ENCODE assay signal across 15 cellular contexts in the genomic region with DNA sequence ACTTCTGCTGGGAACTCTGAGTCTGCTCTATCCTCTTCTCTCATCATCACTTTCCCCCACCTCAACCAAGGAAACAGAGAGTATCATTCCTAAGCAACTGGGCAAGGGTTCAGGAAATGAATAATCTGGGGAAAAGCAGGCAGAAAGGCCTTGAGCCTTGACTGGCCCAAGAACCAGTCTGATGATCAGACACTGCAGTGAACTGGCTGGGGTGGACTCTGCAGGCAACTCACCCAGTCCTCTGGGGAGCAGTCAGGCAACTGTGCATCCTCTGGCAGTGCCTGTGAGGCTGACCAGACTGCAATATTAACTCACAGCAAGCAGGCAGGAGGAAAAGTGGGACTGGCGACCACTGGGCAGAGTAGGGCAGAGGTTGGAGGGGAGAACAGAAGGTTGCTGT. TPM values are rescaled to one million over a fixed set of nuclear protein-coding genes. Genes with fewer than 3 reads are reported as not detected.
DNase-seq lines count a peak whose midpoint lies in the region; FAIRE-seq and TF ChIP-seq lines count a peak whose summit lies in the region.
"Had no signal": no experiment of that assay in that cellular context is flagged by ENCODE, and none has a peak within 500 bp of the region (broad histone marks: within the 10 kb centered on the region; RNA-seq: fewer than 3 reads in every experiment).

No MANE protein-coding gene starts in this region.

- H3K4ac ChIP-seq in mesenchymal stem cell (ENCODE audit: low read depth in 1 of 2, low read length in 2 of 2) (no peak overlapping the region), trophoblast cell (ENCODE audit: low read depth, low read length) (no peak overlapping the region), mesendoderm (ENCODE audit: low read depth, low read length) (no peak overlapping the region)

- H3K4me3 ChIP-seq in astrocyte (ENCODE audit: insufficient read depth, low read depth, low read length) (no peak overlapping the region), mesenchymal stem cell (ENCODE audit: insufficient read depth in 1 of 2, low read depth in 1 of 2, low read length in 2 of 2) (peak overlapping the region in 1 of 2 experiments; percentile 84), trophoblast cell (ENCODE audit: low read depth, low read length) (no peak overlapping the region), mesendoderm (ENCODE audit: low read length) (no peak overlapping the region)

- H3K23ac ChIP-seq in mesenchymal stem cell (ENCODE audit: low read length in 2 of 2) (no peak overlapping the region), trophoblast cell (ENCODE audit: low read length) (no peak overlapping the region), mesendoderm (ENCODE audit: low read length) (no peak overlapping the region)

- H3K27ac ChIP-seq in astrocyte (ENCODE audit: low read depth, low read length) (no peak overlapping the region), mesenchymal stem cell (ENCODE audit: low read length, poor library complexity, severe bottlenecking) (no peak overlapping the region), trophoblast cell (ENCODE audit: low read depth, low read length) (no peak overlapping the region), mesendoderm (ENCODE audit: low read depth, low read length) (no peak overlapping the region)
- H3K27ac ChIP-seq: C4-2B had no signal

- H3K4me2 ChIP-seq in astrocyte (ENCODE audit: low read length) (peak overlapping the region; percentile 90), mesenchymal stem cell (ENCODE audit: low read length, poor library complexity, severe bottlenecking) (no peak overlapping the region), trophoblast cell (ENCODE audit: low read length) (no peak overlapping the region), mesendoderm (ENCODE audit: low read length) (no peak overlapping the region)

- H3K14ac ChIP-seq in mesenchymal stem cell (ENCODE audit: low read length in 2 of 2) (no peak overlapping the region), trophoblast cell (ENCODE audit: low read length) (no peak overlapping the region)

- H3K27ac Mint-ChIP-seq in astrocyte (ENCODE audit: unreplicated experiment): no peak overlapping the region
- H3K27ac Mint-ChIP-seq: dendritic cell treated with granulocyte-macrophage colony-stimulating factor and Interleukin-4, amounts not matched to agents 40 ng/mL and 50 ng/mL, for 4 days had no signal

- H2AK5ac ChIP-seq in mesenchymal stem cell (ENCODE audit: low read length, severe bottlenecking): no peak overlapping the region
- H2AK5ac ChIP-seq in trophoblast cell (ENCODE audit: low read length): no peak overlapping the region
- no peak overlapping the region for H2AK5ac ChIP-seq in mesendoderm (ENCODE audit: low read length)

- H2BK15ac ChIP-seq in mesenchymal stem cell (ENCODE audit: low read depth, poor library complexity, severe bottlenecking) (no peak overlapping the region), mesendoderm (replicated peaks; ENCODE audit: low read depth) (no peak overlapping the region)

- H2BK5ac ChIP-seq in mesenchymal stem cell (ENCODE audit: low read depth, low read length, poor library complexity, severe bottlenecking): no peak overlapping the region
- no peak overlapping the region for H2BK5ac ChIP-seq in trophoblast cell (ENCODE audit: low read depth, low read length, poor library complexity)
- no peak overlapping the region for H2BK5ac ChIP-seq in mesendoderm (ENCODE audit: low read length)

- H3K9me3 ChIP-seq in astrocyte (ENCODE audit: insufficient read depth, low read depth, low read length) (no peaks in the 10 kb centered on the region), mesenchymal stem cell (ENCODE audit: control insufficient read depth, low read length) (no peaks in the 10 kb centered on the region), trophoblast cell (ENCODE audit: insufficient read depth, low read depth, low read length) (no peaks in the 10 kb centered on the region)

- WGBS in mesenchymal stem cell: 76% methylated on average over 1 of the region's 1 CpG
- WGBS in trophoblast cell (ENCODE audit: extremely low coverage, insufficient coverage, insufficient read length): no CpG with 5 or more reads among the region's 1 CpG
- no CpG with 5 or more reads among the region's 1 CpG for WGBS in mesendoderm (ENCODE audit: extremely low coverage, insufficient coverage, low lambda C conversion rate)

- H3K9me3 Mint-ChIP-seq in astrocyte (ENCODE audit: unreplicated experiment): no peaks in the 10 kb centered on the region
- H3K9me3 Mint-ChIP-seq: dendritic cell treated with granulocyte-macrophage colony-stimulating factor and Interleukin-4, amounts not matched to agents 40 ng/mL and 50 ng/mL, for 4 days had no signal

- no peak overlapping the region for H4K91ac ChIP-seq in mesenchymal stem cell (ENCODE audit: low read length)
- no peak overlapping the region for H4K91ac ChIP-seq in trophoblast cell (ENCODE audit: low read depth, low read length)

- no peak overlapping the region for H2BK120ac ChIP-seq in mesenchymal stem cell (ENCODE audit: low read depth, low read length)
- no peak overlapping the region for H2BK120ac ChIP-seq in trophoblast cell (ENCODE audit: insufficient read depth, low read length, poor library complexity)
- no peak overlapping the region for H2BK120ac ChIP-seq in mesendoderm (ENCODE audit: low read depth, low read length)

- no peaks in the 10 kb centered on the region for H3K36me3 Mint-ChIP-seq in astrocyte (ENCODE audit: low read depth, unreplicated experiment)

- H3K4me1 ChIP-seq in astrocyte (ENCODE audit: insufficient read depth, low read length): peaks cover 9% of the 10 kb centered on the region
- H3K4me1 ChIP-seq in mesenchymal stem cell (ENCODE audit: control insufficient read depth, insufficient read depth, low read depth, low read length): peaks cover 21% of the 10 kb centered on the region
- peaks cover 2 to 5% of the 10 kb centered on the region in 2 experiments for H3K4me1 ChIP-seq in trophoblast cell (ENCODE audit: control insufficient read depth in 1 of 2, insufficient read depth in 2 of 2, low read length in 2 of 2)
- no peaks in the 10 kb centered on the region for H3K4me1 ChIP-seq in mesendoderm (ENCODE audit: control insufficient read depth, low read depth, low read length)

- H3K79me1 ChIP-seq in mesenchymal stem cell (replicated peaks; ENCODE audit: low read length, poor library complexity, severe bottlenecking) (peaks cover under 1% of the 10 kb centered on the region), trophoblast cell (ENCODE audit: low read length) (peaks cover 2% of the 10 kb centered on the region), mesendoderm (ENCODE audit: low read length) (no peaks in the 10 kb centered on the region)

- H3K18ac ChIP-seq in mesenchymal stem cell (ENCODE audit: low read depth in 1 of 2, low read length in 2 of 2) (no peak overlapping the region), trophoblast cell (ENCODE audit: low read length) (no peak overlapping the region), mesendoderm (ENCODE audit: low read length) (no peak overlapping the region)

- H2BK12ac ChIP-seq in mesenchymal stem cell (ENCODE audit: low read length in 2 of 2) (no peak overlapping the region), trophoblast cell (ENCODE audit: low read length) (no peak overlapping the region)

- H3K56ac ChIP-seq in mesendoderm (ENCODE audit: low read length): no peak overlapping the region

- H3K79me2 ChIP-seq in astrocyte (ENCODE audit: insufficient read depth, low read length) (no peaks in the 10 kb centered on the region), trophoblast cell (ENCODE audit: control insufficient read depth, insufficient read depth, low read length, poor library complexity) (no peaks in the 10 kb centered on the region), mesendoderm (ENCODE audit: control insufficient read depth, insufficient read depth, low read length) (no peaks in the 10 kb centered on the region)

- DNase-seq in AG08396 (ENCODE audit: low spot score) (peak; percentile 49), GM12892 (ENCODE audit: insufficient read length) (no peak), astrocyte (ENCODE audit: low read depth) (peak; percentile 20), mesenchymal stem cell (no peak), Kasumi-1 (lab: John Stamatoyannopoulos, UW) (no peak), GF-D8 (lab: John Stamatoyannopoulos, UW) (no peak), trophoblast cell (no peak), mesendoderm (no peak)
- DNase-seq: activated CD8-positive, alpha-beta memory T cell treated with anti-CD3 and anti-CD28 coated beads, Interleukin-2, amount 50 U/mL, for 48 hours; NCI-H1417 treated with DMSO at 0.1 percent for 48 hours; small intestine; stimulated activated CD8-positive, alpha-beta memory T cell treated with anti-CD3 and anti-CD28 coated beads, Interleukin-4, amount 100 ng/mL, for 48 hours had no signal

- peaks cover 26% of the 10 kb centered on the region for H3K27me3 Mint-ChIP-seq in astrocyte (ENCODE audit: low read depth, unreplicated experiment)

- H2AFZ ChIP-seq in astrocyte (ENCODE audit: low read depth, low read length) (no peak overlapping the region), mesenchymal stem cell (ENCODE audit: low read depth, low read length) (no peak overlapping the region), trophoblast cell (ENCODE audit: insufficient read depth, low read length, poor library complexity) (no peak overlapping the region)

- no peak overlapping the region for H4K12ac ChIP-seq in trophoblast cell (ENCODE audit: low read depth, low read length)

- peak overlapping the region; percentile 80 for H3K4me3 Mint-ChIP-seq in astrocyte (ENCODE audit: unreplicated experiment)

- H4K5ac ChIP-seq in mesendoderm (ENCODE audit: low read length): no peak overlapping the region

- no peak for TF ChIP-seq POLR2A in GM12892 (IDR thresholded peaks at IDR 0.05; ENCODE audit: low read depth, low read length)

- H4K20me1 ChIP-seq in astrocyte (ENCODE audit: insufficient read depth, low read length): no peaks in the 10 kb centered on the region

- H4K8ac ChIP-seq in mesenchymal stem cell (ENCODE audit: low read length) (peak overlapping the region; percentile 45), trophoblast cell (ENCODE audit: low read depth, low read length) (no peak overlapping the region), mesendoderm (ENCODE audit: low read depth, low read length) (no peak overlapping the region)

- peaks cover 4% of the 10 kb centered on the region for H3K27me3 ChIP-seq in astrocyte (ENCODE audit: insufficient read depth, low read length)
- no peaks in the 10 kb centered on the region for H3K27me3 ChIP-seq in mesenchymal stem cell (ENCODE audit: control insufficient read depth in 1 of 2, insufficient read depth in 1 of 2, low read length in 2 of 2)
- peaks cover 8% of the 10 kb centered on the region for H3K27me3 ChIP-seq in trophoblast cell (ENCODE audit: insufficient read depth, low read length)
- H3K27me3 ChIP-seq in mesendoderm (ENCODE audit: insufficient read depth, low read length, poor library complexity): peaks cover 2% of the 10 kb centered on the region

- H3K4me1 Mint-ChIP-seq in astrocyte (ENCODE audit: low read depth, unreplicated experiment): peaks cover 14% of the 10 kb centered on the region

- FAIRE-seq in GM12892 (lab: Jason Lieb, UNC) (peak; percentile 60), astrocyte (lab: Jason Lieb, UNC) (no peak)
- FAIRE-seq: small intestine had no signal

- no peak overlapping the region for H3K9ac ChIP-seq in astrocyte (ENCODE audit: low read length)
- H3K9ac ChIP-seq in mesenchymal stem cell (ENCODE audit: low read length): peak overlapping the region; percentile 17
- H3K9ac ChIP-seq in trophoblast cell (ENCODE audit: low read length): no peak overlapping the region
- no peak overlapping the region for H3K9ac ChIP-seq in mesendoderm (ENCODE audit: low read length)

- no peak for TF ChIP-seq CTCF in astrocyte (IDR thresholded peaks at IDR 0.05; ENCODE audit: insufficient read depth, low read depth, low read length)

- H3K36me3 ChIP-seq in astrocyte (ENCODE audit: insufficient read depth, low read length) (no peaks in the 10 kb centered on the region), mesenchymal stem cell (ENCODE audit: control insufficient read depth in 1 of 2, insufficient read depth in 2 of 2, low read depth in 1 of 2, low read length in 2 of 2) (peaks cover 0 to 7% of the 10 kb centered on the region in 2 experiments), trophoblast cell (ENCODE audit: control insufficient read depth in 1 of 2, insufficient read depth in 2 of 2, low read length in 2 of 2) (no peaks in the 10 kb centered on the region), mesendoderm (ENCODE audit: control insufficient read depth, insufficient read depth, low read length) (no peaks in the 10 kb centered on the region)

RNA-seq across cellular contexts. Expression of gene ANKRD35, which starts 1.0 kb away (rescaled TPM):
- not detected for polyA plus RNA-seq in GM12892 (2012; ENCODE audit: missing spikeins)
- total RNA-seq in astrocyte: 0.07 and 0.16 TPM in 2 replicates
- 0.66 TPM for polyA plus RNA-seq in mesenchymal stem cell (2013, experiment 1 of 2)
- polyA plus RNA-seq in mesenchymal stem cell (2013, experiment 2 of 2): 0.67 TPM
- 0.03 and 0.04 TPM in 2 replicates for polyA plus RNA-seq in trophoblast cell (2013)
- polyA plus RNA-seq in mesendoderm (2013, experiment 1 of 2): 0.80 TPM
- polyA plus RNA-seq in mesendoderm (2013, experiment 2 of 2): 0.78 TPM
- total RNA-seq: mononuclear cell had no signal

RNA-seq across cellular contexts. Expression of gene ITGA10, which starts 25.2 kb away (rescaled TPM):
- 0.95 TPM for polyA plus RNA-seq in GM12892 (2012; ENCODE audit: missing spikeins)
- 0.65 and 1.0 TPM in 2 replicates for total RNA-seq in astrocyte
- polyA plus RNA-seq in mesenchymal stem cell (2013, experiment 1 of 2): 2.1 TPM
- polyA plus RNA-seq in mesenchymal stem cell (2013, experiment 2 of 2): 1.7 TPM
- 0.06 and 0.07 TPM in 2 replicates for polyA plus RNA-seq in trophoblast cell (2013)
- polyA plus RNA-seq in mesendoderm (2013, experiment 1 of 2): 0.11 TPM
- polyA plus RNA-seq in mesendoderm (2013, experiment 2 of 2): 0.10 TPM

RNA-seq across cellular contexts. Expression of gene PIAS3, which starts 25.8 kb away (rescaled TPM):
- 9.8 TPM for polyA plus RNA-seq in GM12892 (2012; ENCODE audit: missing spikeins)
- 42.6 and 49.9 TPM in 2 replicates for total RNA-seq in astrocyte
- 70.7 TPM for polyA plus RNA-seq in mesenchymal stem cell (2013, experiment 1 of 2)
- 66.4 TPM for polyA plus RNA-seq in mesenchymal stem cell (2013, experiment 2 of 2)
- 40.7 and 42.0 TPM in 2 replicates for polyA plus RNA-seq in trophoblast cell (2013)
- polyA plus RNA-seq in mesendoderm (2013, experiment 1 of 2): 31.2 TPM
- 29.8 TPM for polyA plus RNA-seq in mesendoderm (2013, experiment 2 of 2)

RNA-seq across cellular contexts. Expression of gene PEX11B, which starts 33.8 kb away (rescaled TPM):
- polyA plus RNA-seq in GM12892 (2012; ENCODE audit: missing spikeins): 35.2 TPM
- total RNA-seq in astrocyte: 19.9 and 20.7 TPM in 2 replicates
- polyA plus RNA-seq in mesenchymal stem cell (2013, experiment 1 of 2): 30.6 TPM
- polyA plus RNA-seq in mesenchymal stem cell (2013, experiment 2 of 2): 30.5 TPM
- polyA plus RNA-seq in trophoblast cell (2013): 10.6 and 12.2 TPM in 2 replicates
- polyA plus RNA-seq in mesendoderm (2013, experiment 1 of 2): 6.8 TPM
- polyA plus RNA-seq in mesendoderm (2013, experiment 2 of 2): 6.1 TPM

RNA-seq across cellular contexts. Expression of gene NUDT17, which starts 39.2 kb away (rescaled TPM):
- polyA plus RNA-seq in GM12892 (2012; ENCODE audit: missing spikeins): 2.7 TPM
- 2.6 and 3.3 TPM in 2 replicates for total RNA-seq in astrocyte
- polyA plus RNA-seq in mesenchymal stem cell (2013, experiment 1 of 2): 4.0 TPM
- 4.3 TPM for polyA plus RNA-seq in mesenchymal stem cell (2013, experiment 2 of 2)
- 2.2 TPM in 2 replicates for polyA plus RNA-seq in trophoblast cell (2013)
- polyA plus RNA-seq in mesendoderm (2013, experiment 1 of 2): 3.1 TPM
- polyA plus RNA-seq in mesendoderm (2013, experiment 2 of 2): 3.7 TPM

Comparison
In these comparisons a context has a peak if more than half of its experiments do, and no peak if none do; other contexts are left out.
1. DNase-seq: peak in AG08396 (single experiment) and astrocyte (single experiment); none in GM12892 (single experiment), mesenchymal stem cell (single experiment), Kasumi-1 (0 of 2), GF-D8 (single experiment), trophoblast cell (0 of 2) and mesendoderm (single experiment).